Comparison of ENCODE assay signal across 33 cellular contexts in the genomic region with DNA sequence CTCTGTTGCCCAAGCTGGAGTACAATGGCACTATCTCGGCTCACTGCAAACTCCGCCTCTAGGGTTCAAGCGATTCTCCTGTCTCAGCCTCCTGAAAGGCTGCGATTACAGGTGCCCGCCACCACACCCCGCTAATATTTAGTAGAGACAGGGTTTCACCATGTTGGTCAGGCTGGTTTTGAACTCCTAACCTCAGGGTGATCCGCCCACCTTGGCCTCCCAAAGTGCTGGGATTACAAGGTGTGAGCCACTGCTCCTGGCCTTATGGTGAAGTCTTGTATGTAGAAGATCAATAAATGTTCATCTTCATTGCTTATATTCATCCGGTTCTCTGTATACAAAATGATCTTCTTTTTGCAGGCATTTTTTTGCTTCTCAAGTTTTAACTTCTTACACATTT.
"Had no signal": no experiment of that assay in that cellular context is flagged by ENCODE, and none has a peak within 500 bp of the region (broad histone marks: within the 10 kb centered on the region; RNA-seq: fewer than 3 reads in every experiment).

No MANE protein-coding gene starts in this region.

- H3K9me3 ChIP-seq: adrenal gland, body of pancreas, breast epithelium had no signal

- H3K4me3 ChIP-seq: adrenal gland, body of pancreas, breast epithelium had no signal

- H3K27ac ChIP-seq: adrenal gland, body of pancreas, brain microvascular endothelial cell, breast epithelium, VCaP had no signal

- H3K4me1 ChIP-seq: adrenal gland, body of pancreas, breast epithelium had no signal

- ATAC-seq: activated CD8-positive, alpha-beta T cell treated with anti-CD3 and anti-CD28 coated beads for 36 hours; activated naive CD4-positive, alpha-beta T cell treated with anti-CD3 and anti-CD28 coated beads, Interleukin-2, amount 50 U/mL, for 72 hours; activated T-cell treated with anti-CD3 and anti-CD28 coated beads, Interleukin-2, amount 50 U/mL, for 4 hours; activated T-helper 17 cell treated with anti-CD3 and anti-CD28 coated beads, Interleukin-2, amount 50 U/mL, for 72 hours; body of pancreas had no signal

- H3K36me3 ChIP-seq: adrenal gland, brain microvascular endothelial cell, breast epithelium had no signal

- FAIRE-seq: astrocyte, TTC549 had no signal

- H3K27me3 ChIP-seq: adrenal gland, body of pancreas, brain microvascular endothelial cell, breast epithelium had no signal

- DNase-seq: activated B cell treated with CpG ODN at 0.5 μM for 24 hours; activated CD4-positive, alpha-beta memory T cell treated with anti-CD3 and anti-CD28 coated beads for 36 hours; activated CD4-positive, alpha-beta T cell treated with anti-CD3 and anti-CD28 coated beads for 4 hours; activated CD4-positive, alpha-beta T cell treated with anti-CD3 and anti-CD28 coated beads, Interleukin-2, amount 10 ng/mL, durations not matched to agents 24 days and 14 days; activated CD4-positive, alpha-beta T cell treated with anti-CD3 and anti-CD28 coated beads, Interleukin-2, amount 50 U/mL, for 1 hour; activated CD4-positive, alpha-beta T cell treated with anti-CD3 and anti-CD28 coated beads, Interleukin-2, amount 50 U/mL, for 4 hours; activated CD4-positive, CD25-positive, alpha-beta regulatory T cell treated with anti-CD3 and anti-CD28 coated beads, Interleukin-2, amount 50 U/mL, for 72 hours; activated CD8-positive, alpha-beta memory T cell treated with anti-CD3 and anti-CD28 coated beads, Interleukin-2, amount 50 U/mL, for 4 hours; activated CD8-positive, alpha-beta T cell treated with anti-CD3 and anti-CD28 coated beads for 36 hours; activated effector memory CD4-positive, alpha-beta T cell treated with anti-CD3 and anti-CD28 coated beads, Interleukin-2, amount 50 U/mL, for 16 hours; activated gamma-delta T cell treated with Interleukin-2 at 50 U/mL for 16 hours; activated naive CD4-positive, alpha-beta T cell; activated naive CD4-positive, alpha-beta T cell treated with anti-CD3 and anti-CD28 coated beads, Interleukin-2, amount 10 ng/mL, durations not matched to agents 7 days and 5 days; activated naive CD8-positive, alpha-beta T cell treated with anti-CD3 and anti-CD28 coated beads for 36 hours; activated T-cell treated with anti-CD3 and anti-CD28 coated beads for 4 hours; activated T-cell treated with anti-CD3 and anti-CD28 coated beads, Interleukin-2, amount 50 U/mL, for 1 hour; activated T-cell treated with anti-CD3 and anti-CD28 coated beads, Interleukin-2, amount 50 U/mL, for 4 hours; activated T-cell treated with anti-CD3 and anti-CD28 coated beads, Interleukin-2, amount 50 U/mL, for 72 hours; adrenal gland; amniotic stem cell; aorta; body of pancreas; brain microvascular endothelial cell; central memory CD4-positive, alpha-beta T cell; T-helper 1 cell; T-helper 2 cell; T-helper 9 cell had no signal
